33 cellular contexts compared by ENCODE assay signal in the genomic region with DNA sequence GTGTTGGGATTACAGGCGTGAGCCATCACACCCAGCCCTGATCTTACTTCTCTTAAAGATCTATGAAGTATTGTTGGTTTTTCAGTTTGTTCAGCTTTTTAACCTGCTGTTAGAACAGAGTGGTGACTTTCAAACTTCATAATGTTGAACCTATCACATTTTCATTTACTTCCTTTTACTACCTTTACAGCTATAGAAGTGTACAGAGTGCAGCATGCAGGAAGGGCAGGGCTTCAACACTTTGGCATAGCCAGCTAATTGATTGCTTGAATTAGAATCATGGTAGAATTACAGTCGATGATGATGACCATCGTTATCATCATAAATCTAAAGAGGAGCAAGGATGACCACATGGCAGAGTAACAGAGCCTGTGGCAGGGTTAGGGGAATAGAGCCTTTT. TPM values are rescaled to one million over a fixed set of nuclear protein-coding genes. Genes with fewer than 3 reads are reported as not detected.
A peak's percentile ranks its signal among the peaks of the same experiment; 100 is the strongest.
DNase-seq lines count a peak whose midpoint lies in the region; ATAC-seq, FAIRE-seq and TF ChIP-seq lines count a peak whose summit lies in the region.
"Had no signal": no experiment of that assay in that cellular context is flagged by ENCODE, and none has a peak within 500 bp of the region (broad histone marks: within the 10 kb centered on the region; RNA-seq: fewer than 3 reads in every experiment).

No MANE protein-coding gene starts in this region.

- no peaks in the 10 kb centered on the region for H3K27me3 Mint-ChIP-seq in activated CD8-positive, alpha-beta memory T cell treated with anti-CD3 and anti-CD28 coated beads, Interleukin-2, amount 10 ng/mL, durations not matched to agents 7 days and 5 days

- WGBS in small intestine, 3 donors: 45 to 73% (median 52%) methylated on average over 3 of the region's 3 CpGs

- no peaks in the 10 kb centered on the region for H3K36me3 ChIP-seq in Panc1 (ENCODE audit: control insufficient read depth, insufficient read depth, low read length)
- H3K36me3 ChIP-seq in keratinocyte (ENCODE audit: control insufficient read depth in 2 of 2, extremely low read depth in 1 of 2, insufficient read depth in 2 of 2, low read length in 2 of 2): no peaks in the 10 kb centered on the region
- H3K36me3 ChIP-seq in small intestine (ENCODE audit: control insufficient read depth in 2 of 2, insufficient read depth in 2 of 2, low read length in 2 of 2): no peaks in the 10 kb centered on the region
- H3K36me3 ChIP-seq: sigmoid colon, suprapubic skin had no signal

- dilution Hi-C loops in keratinocyte (cut with MboI; ENCODE audit: extremely low pct_ligation_motif_present, low sequenced_read_pairs): loop anchor here (25.0 kb wide), 1 partner anchor 181 kb away; no protein-coding TSS in a partner anchor

- no peak for DNase-seq in activated CD8-positive, alpha-beta memory T cell treated with anti-CD3 and anti-CD28 coated beads, Interleukin-2, amount 10 ng/mL, durations not matched to agents 7 days and 5 days
- no peak for DNase-seq in activated CD8-positive, alpha-beta memory T cell treated with anti-CD3 and anti-CD28 coated beads, Interleukin-2, amount 50 U/mL, for 4 hours
- no peak for DNase-seq in Panc1 (ENCODE audit: low read depth, low spot score)
- no peak for DNase-seq in keratinocyte (ENCODE audit: low read depth, low spot score)
- DNase-seq in small intestine: peak; percentile 34
- no peak for DNase-seq in superior temporal gyrus (ENCODE audit: extremely low spot score)
- no peak for DNase-seq in GM03348 (ENCODE audit: low spot score)
- DNase-seq in H4 (ENCODE audit: low spot score): no peak
- DNase-seq: activated CD4-positive, alpha-beta T cell treated with anti-CD3 and anti-CD28 coated beads for 4 hours; amygdala; DMS79 treated with DMSO at 0.1 percent for 48 hours; GDM1; hypothalamus; left lung; mesenchymal stem cell; MM.1S; NCI-H1105 treated with DMSO at 0.1 percent for 48 hours; NCI-H1930; NCI-H2171 treated with DMSO at 0.1 percent for 48 hours; NCI-H510A; PC-3; psoas muscle; Right ventricle myocardium superior; sigmoid colon; stimulated activated CD4-positive, alpha-beta T cell treated with anti-CD3 and anti-CD28 coated beads, Interleukin-15, amount 100 ng/mL, for 24 hours; stimulated activated CD4-positive, alpha-beta T cell treated with anti-CD3 and anti-CD28 coated beads, Interleukin-4, amount 100 ng/mL, for 4 hours had no signal

- H3K27ac Mint-ChIP-seq in activated CD8-positive, alpha-beta memory T cell treated with anti-CD3 and anti-CD28 coated beads, Interleukin-2, amount 10 ng/mL, durations not matched to agents 7 days and 5 days: peak overlapping the region; percentile 40
- H3K27ac Mint-ChIP-seq: activated naive CD4-positive, alpha-beta T cell treated with anti-CD3 and anti-CD28 coated beads for 36 hours had no signal

- peaks cover 51% of the 10 kb centered on the region for H3K36me3 Mint-ChIP-seq in activated CD8-positive, alpha-beta memory T cell treated with anti-CD3 and anti-CD28 coated beads, Interleukin-2, amount 10 ng/mL, durations not matched to agents 7 days and 5 days

- H3K9me3 ChIP-seq in Panc1 (ENCODE audit: control insufficient read depth, insufficient read depth, low read depth, low read length) (peaks cover 33% of the 10 kb centered on the region; the same call in 1 of the 2 replicates), keratinocyte (ENCODE audit: control insufficient read depth, low read depth, low read length) (no peaks in the 10 kb centered on the region), small intestine (ENCODE audit: control insufficient read depth, low read depth) (no peaks in the 10 kb centered on the region)
- H3K9me3 ChIP-seq: A549, left lung, psoas muscle, sigmoid colon, suprapubic skin had no signal

- no peaks in the 10 kb centered on the region for H4K20me1 ChIP-seq in keratinocyte (ENCODE audit: control insufficient read depth, extremely low read depth, insufficient read depth, low read length)

- no peaks in the 10 kb centered on the region for H3K27me3 ChIP-seq in Panc1 (ENCODE audit: control insufficient read depth, insufficient read depth, low read length)
- H3K27me3 ChIP-seq in keratinocyte (ENCODE audit: control insufficient read depth, extremely low read depth, insufficient read depth, low read length): no peaks in the 10 kb centered on the region
- no peaks in the 10 kb centered on the region for H3K27me3 ChIP-seq in small intestine (ENCODE audit: control insufficient read depth in 2 of 2, insufficient read depth in 2 of 2, low read length in 2 of 2)
- H3K27me3 ChIP-seq: left lung, sigmoid colon, suprapubic skin had no signal

- H3K4me3 Mint-ChIP-seq in activated CD8-positive, alpha-beta memory T cell treated with anti-CD3 and anti-CD28 coated beads, Interleukin-2, amount 10 ng/mL, durations not matched to agents 7 days and 5 days: no peak overlapping the region
- H3K4me3 Mint-ChIP-seq: activated naive CD4-positive, alpha-beta T cell treated with anti-CD3 and anti-CD28 coated beads for 36 hours had no signal

- H3K9me1 ChIP-seq in keratinocyte (ENCODE audit: control insufficient read depth, extremely low read depth, insufficient read depth, low read length): no peaks in the 10 kb centered on the region

- peak; percentile 46 for FAIRE-seq in keratinocyte (lab: Jason Lieb, UNC)
- FAIRE-seq in small intestine (lab: Jason Lieb, UNC): no peak
- FAIRE-seq: A549 had no signal

- no peaks in the 10 kb centered on the region for H3K9me3 Mint-ChIP-seq in activated CD8-positive, alpha-beta memory T cell treated with anti-CD3 and anti-CD28 coated beads, Interleukin-2, amount 10 ng/mL, durations not matched to agents 7 days and 5 days (ENCODE audit: low read depth)
- H3K9me3 Mint-ChIP-seq: activated naive CD4-positive, alpha-beta T cell treated with anti-CD3 and anti-CD28 coated beads for 36 hours had no signal

- no peaks in the 10 kb centered on the region for H3K79me2 ChIP-seq in keratinocyte (ENCODE audit: control insufficient read depth, insufficient read depth, low read length)

- H3K4me1 ChIP-seq in Panc1 (ENCODE audit: control insufficient read depth, insufficient read depth, low read length): no peaks in the 10 kb centered on the region
- H3K4me1 ChIP-seq in keratinocyte (ENCODE audit: control insufficient read depth, extremely low read depth, insufficient read depth, low read length): peaks cover 16% of the 10 kb centered on the region
- H3K4me1 ChIP-seq in small intestine (ENCODE audit: control insufficient read depth in 2 of 2, insufficient read depth in 1 of 2, low read depth in 1 of 2, low read length in 1 of 2): no peaks in the 10 kb centered on the region
- H3K4me1 ChIP-seq: psoas muscle, sigmoid colon, suprapubic skin had no signal

- H3K4me3 ChIP-seq in Panc1 (ENCODE audit: low read depth in 2 of 2, low read length in 2 of 2) (no peak overlapping the region), keratinocyte (ENCODE audit: control insufficient read depth in 2 of 3, extremely low read depth in 1 of 3, insufficient read depth in 2 of 3, low read depth in 1 of 3, low read length in 3 of 3) (no peak overlapping the region), small intestine (ENCODE audit: low read depth in 1 of 2, low read length in 2 of 2) (no peak overlapping the region)
- H3K4me3 ChIP-seq: A549, left lung, psoas muscle, sigmoid colon, suprapubic skin had no signal

- H3K4me2 ChIP-seq in keratinocyte (ENCODE audit: control insufficient read depth, extremely low read depth, insufficient read depth, low read depth, low read length): no peak overlapping the region
- H3K4me2 ChIP-seq: A549, KMS-11 had no signal

- CTCF ChIA-PET in activated CD8-positive, alpha-beta memory T cell treated with anti-CD3 and anti-CD28 coated beads, Interleukin-2, amount 10 ng/mL, durations not matched to agents 7 days and 5 days (lab: Charles Lee): interaction anchor here (1.1 to 4.4 kb wide), 6 partner anchors 8 to 513 kb away, joined by 3 to 61 read pairs (median 15); no protein-coding TSS in a partner anchor
- CTCF ChIA-PET in Panc1 (lab: Charles Lee): no interaction called here

- BruUV-seq in Panc1 (replicated peaks; lab: Mats Ljungman, UMichigan): no TSS peak

- in situ Hi-C loops in Panc1 (cut with HindIII; ENCODE audit: low pct_unique_long_range_greater_than_20kb, low sequenced_read_pairs): no loop called here

- TF ChIP-seq CTCF in Panc1 (IDR thresholded peaks at IDR 0.05): no peak
- no peak for TF ChIP-seq CTCF in keratinocyte (optimal IDR thresholded peaks at IDR 0.05 in 1 of 3, IDR thresholded peaks at IDR 0.05 in 1 of 3, conservative IDR thresholded peaks at IDR 0.05 in 1 of 3; ENCODE audit: extremely low read depth in 1 of 3, insufficient read depth in 2 of 3, low read length in 3 of 3)

- no peak overlapping the region for H2AFZ ChIP-seq in keratinocyte (ENCODE audit: control insufficient read depth, low read length)

- intact Hi-C loops in Panc1 (cut with micrococcal nuclease; ENCODE audit: unreplicated experiment): no loop called here

- H3K27ac ChIP-seq in Panc1 (ENCODE audit: low read length) (peak overlapping the region; percentile 59; the same call in 1 of the 2 replicates), keratinocyte (ENCODE audit: control insufficient read depth, insufficient read depth, low read length) (no peak overlapping the region), small intestine (ENCODE audit: low read depth in 1 of 2, low read length in 1 of 2) (no peak overlapping the region)
- H3K27ac ChIP-seq: A549, KMS-11, left lung, psoas muscle, sigmoid colon, suprapubic skin, VCaP had no signal

- no peak for ATAC-seq in activated CD8-positive, alpha-beta memory T cell treated with anti-CD3 and anti-CD28 coated beads, Interleukin-2, amount 10 ng/mL, durations not matched to agents 7 days and 5 days
- no peak for ATAC-seq in Panc1
- ATAC-seq: A549, left lung, PC-3, psoas muscle, SK-N-SH treated with all-trans-retinoic acid at 6 μM for 48 hours had no signal

- POLR2A ChIA-PET in Panc1 (lab: Charles Lee): no interaction called here

- peaks cover 41% of the 10 kb centered on the region for H3K4me1 Mint-ChIP-seq in activated CD8-positive, alpha-beta memory T cell treated with anti-CD3 and anti-CD28 coated beads, Interleukin-2, amount 10 ng/mL, durations not matched to agents 7 days and 5 days

- H3K9ac ChIP-seq in keratinocyte (ENCODE audit: control insufficient read depth, extremely low read depth, insufficient read depth, low read length): no peak overlapping the region
- H3K9ac ChIP-seq: KMS-11 had no signal

RNA-seq across cellular contexts. Expression of a gene that starts 55.5 kb away (rescaled TPM):
- 10 to 100 TPM; 44.5 to 48.8 TPM for total RNA-seq in activated CD8-positive, alpha-beta memory T cell treated with anti-CD3 and anti-CD28 coated beads, Interleukin-2, amount 10 ng/mL, durations not matched to agents 7 days and 5 days
- total RNA-seq in Panc1 (2021; ENCODE audit: unreplicated experiment): 0.31 TPM
- polyA plus RNA-seq in Panc1 (2012; ENCODE audit: insufficient read length): not detected
- polyA plus RNA-seq in keratinocyte: 0.43 to 0.54 TPM (median 0.45 TPM) in 3 replicates
- not detected for polyA plus RNA-seq in keratinocyte (2011; ENCODE audit: low read depth)
- 0.43 and 0.92 TPM in 2 replicates for polyA plus RNA-seq in keratinocyte (2011; cell fraction: cytosol; rRNA removed)
- 0.92 and 2.0 TPM in 2 replicates for polyA plus RNA-seq in keratinocyte (2011; cell fraction: nucleus; rRNA removed)
- polyA plus RNA-seq in keratinocyte (2012; ENCODE audit: low replicate concordance): 0.25 TPM in 1 of 2 replicates, not detected in the other
- polyA minus RNA-seq in keratinocyte: 0.61 to 1.0 TPM in 2 of 3 replicates, not detected in the other
- not detected for polyA minus RNA-seq in keratinocyte (2011; cell fraction: cytosol; rRNA and poly(A)+ RNA removed)
- 0.42 and 0.62 TPM in 2 replicates for polyA minus RNA-seq in keratinocyte (2011; cell fraction: nucleus; rRNA and poly(A)+ RNA removed)
- 10 to 100 TPM in 1 of 3 donors, 1 to 10 TPM in 2; 2.9 to 12.7 (median 4.1) TPM for polyA plus RNA-seq in small intestine
- total RNA-seq in H4 (2014; rRNA removed; shearing (Covaris generic)): 27.9 and 29.3 TPM in 2 replicates
- total RNA-seq: chondrocyte, PC-3 had no signal

Comparison
In these comparisons a context has a peak if more than half of its experiments do, and no peak if none do; other contexts are left out.
1. RNA of a gene that starts 55.5 kb away (total RNA-seq): 44.5 to 48.8 TPM in activated CD8-positive, alpha-beta memory T cell treated with anti-CD3 and anti-CD28 coated beads, Interleukin-2, amount 10 ng/mL, durations not matched to agents 7 days and 5 days and 27.9 to 29.3 TPM in H4; 0.31 TPM in Panc1 (single experiment); every median in the first group is over 10 times any median in the second.